In the genomic region with DNA sequence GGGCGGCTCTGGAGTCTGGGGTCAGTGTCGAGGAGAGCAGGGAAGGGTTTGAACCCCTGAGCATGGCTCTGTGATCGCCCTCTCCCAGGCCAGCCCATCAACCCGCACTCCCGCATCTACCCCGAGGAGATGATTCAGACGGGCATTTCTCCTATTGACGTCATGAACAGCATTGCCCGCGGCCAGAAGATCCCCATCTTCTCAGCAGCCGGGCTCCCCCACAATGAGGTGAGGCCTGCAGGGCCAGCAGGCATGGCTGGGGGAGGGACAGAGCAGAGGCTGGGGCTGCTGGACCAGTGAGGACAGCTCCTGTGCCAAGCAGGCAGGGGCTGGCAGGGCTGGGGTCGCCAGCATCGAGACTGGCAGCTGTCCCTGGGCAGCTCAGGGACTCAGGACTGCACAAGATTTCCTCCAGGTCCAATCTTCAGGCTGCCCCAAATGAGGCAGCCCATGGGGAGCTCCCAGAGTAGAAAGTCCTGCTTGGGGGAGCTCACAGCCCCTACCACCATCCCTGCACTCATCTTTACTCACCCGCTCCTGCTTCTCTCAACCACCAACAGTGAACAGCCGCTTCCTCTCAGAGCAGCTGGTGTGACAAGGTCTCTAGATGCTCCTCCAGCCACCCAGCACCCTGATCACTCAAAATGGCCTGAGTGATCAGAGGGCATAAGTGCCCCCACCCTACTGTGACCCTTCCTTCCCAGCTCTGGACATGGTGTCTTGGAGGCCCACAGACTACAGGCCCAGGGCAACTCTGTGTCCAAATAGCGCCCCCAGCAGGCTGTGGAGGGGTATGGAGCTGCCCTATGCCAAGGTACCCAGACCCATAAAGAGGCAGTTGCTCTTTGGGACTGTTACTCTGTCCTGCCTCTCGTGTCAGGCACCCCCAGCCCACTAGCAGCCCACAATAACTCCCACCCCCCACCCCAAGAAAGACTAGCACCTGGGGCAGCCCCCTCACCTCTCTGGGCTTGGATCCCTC, we compare ENCODE assay signal across 14 cellular contexts. TPM values are rescaled to one million over a fixed set of nuclear protein-coding genes. Genes with fewer than 3 reads are reported as not detected.
DNase-seq lines count a peak whose midpoint lies in the region; ATAC-seq and TF ChIP-seq lines count a peak whose summit lies in the region.
"Had no signal": no experiment of that assay in that cellular context is flagged by ENCODE, and none has a peak within 500 bp of the region (broad histone marks: within the 10 kb centered on the region; RNA-seq: fewer than 3 reads in every experiment).

No MANE protein-coding gene starts in this region.

- H3K9ac ChIP-seq in SK-N-SH (no peak overlapping the region), Karpas-422 (ENCODE audit: low read length) (no peak overlapping the region), colonic mucosa (ENCODE audit: low read depth in 2 of 2, low read length in 2 of 2) (no peak overlapping the region)
- H3K9ac ChIP-seq: parathyroid adenoma had no signal

- 77% methylated on average over 7 of the region's 17 CpGs for WGBS in SK-N-SH (ENCODE audit: low lambda C conversion rate)

- H3F3A ChIP-seq in SK-N-SH (replicated peaks; ENCODE audit: insufficient read depth) = no peaks in the 10 kb centered on the region

- no peak for ATAC-seq in SK-N-SH treated with all-trans-retinoic acid at 6 μM for 48 hours
- no peak for ATAC-seq in sciatic nerve
- ATAC-seq in GM18502 (IDR thresholded peaks at IDR 0.05; ENCODE audit: poor library complexity, unreplicated experiment) = no peak
- ATAC-seq in HG02870 (IDR thresholded peaks at IDR 0.05; ENCODE audit: unreplicated experiment) = no peak
- ATAC-seq: foreskin keratinocyte had no signal

- CTCF ChIA-PET in SK-N-SH (lab: Yijun Ruan, JAX) = interaction anchor here (0.7 to 9.5 kb wide), 8 partner anchors 9 to 144 kb away, joined by 3 to 93 read pairs (median 3); no protein-coding TSS in a partner anchor

- TF ChIP-seq CTCF in SK-N-SH (IDR thresholded peaks at IDR 0.05) (peak; percentile 40), colonic mucosa (IDR thresholded peaks at IDR 0.05) (no peak)

- TF ChIP-seq EP300 in SK-N-SH (IDR thresholded peaks at IDR 0.05; ENCODE audit: borderline replicate concordance in 1 of 2, low read depth in 1 of 2, low read length in 1 of 2) = no peak

- no peak for TF ChIP-seq RAD21 in SK-N-SH (IDR thresholded peaks at IDR 0.05; ENCODE audit: low read length)

- POLR2A ChIA-PET in SK-N-SH (lab: Yijun Ruan, JAX) = no interaction called here

- H4K20me1 ChIP-seq in SK-N-SH (ENCODE audit: insufficient read depth) (no peaks in the 10 kb centered on the region), Karpas-422 (ENCODE audit: insufficient read depth, low read depth, low read length) (no peaks in the 10 kb centered on the region; the same call in 1 of the 2 replicates)

- H3K9me3 ChIP-seq in SK-N-SH (no peaks in the 10 kb centered on the region), Karpas-422 (ENCODE audit: low read length) (no peaks in the 10 kb centered on the region), colonic mucosa (no peaks in the 10 kb centered on the region)

- H3K27me3 ChIP-seq in SK-N-SH (ENCODE audit: insufficient read depth) = no peaks in the 10 kb centered on the region
- no peaks in the 10 kb centered on the region for H3K27me3 ChIP-seq in Karpas-422 (ENCODE audit: low read length)
- H3K27me3 ChIP-seq in colonic mucosa = peaks cover 3% of the 10 kb centered on the region

- H2AFZ ChIP-seq in SK-N-SH (ENCODE audit: low read depth) = no peak overlapping the region
- no peak overlapping the region for H2AFZ ChIP-seq in Karpas-422 (ENCODE audit: low read length)
- H2AFZ ChIP-seq: parathyroid adenoma had no signal

- H3K4me3 ChIP-seq in SK-N-SH (ENCODE audit: low read depth in 2 of 2, low read length in 1 of 2) = no peak overlapping the region
- no peak overlapping the region for H3K4me3 ChIP-seq in Karpas-422 (ENCODE audit: low read length)
- no peak overlapping the region for H3K4me3 ChIP-seq in colonic mucosa

- H3K36me3 ChIP-seq in SK-N-SH (replicated peaks in 1 of 2; ENCODE audit: control insufficient read depth in 1 of 2, insufficient read depth in 2 of 2, low read length in 1 of 2) (no peaks in the 10 kb centered on the region), Karpas-422 (ENCODE audit: insufficient read depth, low read length) (no peaks in the 10 kb centered on the region), colonic mucosa (no peaks in the 10 kb centered on the region)

- intact Hi-C loops in colonic mucosa (cut with DNase I) = no loop called here
- intact Hi-C loops in sciatic nerve (cut with DNase I) = no loop called here

- no peaks in the 10 kb centered on the region for H3K79me2 ChIP-seq in SK-N-SH (ENCODE audit: insufficient read depth)
- H3K79me2 ChIP-seq in Karpas-422 (ENCODE audit: low read length) = no peaks in the 10 kb centered on the region
- H3K79me2 ChIP-seq: parathyroid adenoma had no signal

- DNase-seq in SK-N-SH (peak; percentile 4), Karpas-422 (peak; percentile 70), colonic mucosa (peak; percentile 14), sciatic nerve (ENCODE audit: low spot score) (peak; percentile 43), NCI-H446 (lab: John Stamatoyannopoulos, UW) (no peak)
- DNase-seq: cerebellar nuclear complex; foreskin keratinocyte; NCI-H524 treated with DMSO at 0.1 percent for 48 hours; stimulated activated CD4-positive, alpha-beta T cell treated with anti-CD3 and anti-CD28 coated beads, Interleukin-4, amount 100 ng/mL, for 24 hours had no signal

- H3K27ac ChIP-seq in SK-N-SH (ENCODE audit: low read depth in 2 of 2, low read length in 1 of 2) = no peak overlapping the region
- no peak overlapping the region for H3K27ac ChIP-seq in Karpas-422 (ENCODE audit: low read length)
- no peak overlapping the region for H3K27ac ChIP-seq in colonic mucosa
- H3K27ac ChIP-seq: foreskin keratinocyte, parathyroid adenoma had no signal

- H3K4me2 ChIP-seq in SK-N-SH (no peak overlapping the region), Karpas-422 (ENCODE audit: low read depth, low read length, poor library complexity, severe bottlenecking) (no peak overlapping the region)

- H3K9me2 ChIP-seq in SK-N-SH (no peaks in the 10 kb centered on the region), Karpas-422 (replicated peaks; ENCODE audit: insufficient read depth, low read length) (no peaks in the 10 kb centered on the region)

- H3K4me1 ChIP-seq in SK-N-SH (ENCODE audit: control insufficient read depth in 1 of 2, insufficient read depth in 2 of 2, low read depth in 1 of 2, low read length in 1 of 2) (no peaks in the 10 kb centered on the region; a peak in 1 of 4 replicates), Karpas-422 (ENCODE audit: low read length) (peaks cover 5% of the 10 kb centered on the region), colonic mucosa (no peaks in the 10 kb centered on the region)
- H3K4me1 ChIP-seq: foreskin keratinocyte, parathyroid adenoma had no signal

TF ChIP-seq in SK-N-SH, 30 proteins besides CTCF, POLR2A, EP300 and RAD21 (continues in another document):
- TF ChIP-seq RCOR1 (IDR thresholded peaks at IDR 0.05; ENCODE audit: low read length) = no peak
- TF ChIP-seq JUND (IDR thresholded peaks at IDR 0.05) = no peak
- TF ChIP-seq POLR2AphosphoS5 (IDR thresholded peaks at IDR 0.05; ENCODE audit: low read depth, low read length) = no peak
- TF ChIP-seq YY1 (IDR thresholded peaks at IDR 0.05; ENCODE audit: low read depth) = no peak
- TF ChIP-seq EZH2phosphoT487 (IDR thresholded peaks at IDR 0.05; ENCODE audit: borderline replicate concordance, low read depth) = no peak

TF ChIP-seq in SK-N-SH treated with all-trans-retinoic acid at 6 μM for 48 hours, 23 proteins besides CTCF, POLR2A, EP300 and RAD21 (continues in another document):
- TF ChIP-seq PATZ1 (CRISPR knock-in tag; IDR thresholded peaks at IDR 0.05; ENCODE audit: borderline replicate concordance) = no peak
- no peak for TF ChIP-seq GLIS3 (CRISPR knock-in tag; IDR thresholded peaks at IDR 0.05)
- no peak for TF ChIP-seq ZFP3 (CRISPR knock-in tag; IDR thresholded peaks at IDR 0.05)
- no peak for TF ChIP-seq RARB (CRISPR knock-in tag; IDR thresholded peaks at IDR 0.05)
- no peak for TF ChIP-seq ARNTL (CRISPR knock-in tag; IDR thresholded peaks at IDR 0.05; ENCODE audit: borderline replicate concordance, low read depth)

RNA-seq across cellular contexts. Expression of gene ANKRD53, which starts 18.3 kb away (rescaled TPM):
- polyA plus RNA-seq in SK-N-SH (2012; rRNA removed) = 0.29 and 0.58 TPM in 2 replicates
- polyA plus RNA-seq in SK-N-SH (2012; cell fraction: cytosol; rRNA removed) = 0.10 and 0.17 TPM in 2 replicates
- 1.7 and 2.2 TPM in 2 replicates for polyA plus RNA-seq in SK-N-SH (2012; cell fraction: nucleus; rRNA removed)
- total RNA-seq in Karpas-422 (2014; rRNA removed; shearing (Covaris generic); ENCODE audit: low replicate concordance) = 0.14 TPM in 1 of 2 replicates, not detected in the other
- total RNA-seq in colonic mucosa (under 1 TPM in 1 of 2 donors, not detected in 1; 0.40 TPM), sciatic nerve (2.2 TPM)

RNA-seq across cellular contexts. Expression of gene ATP6V1B1, which starts 24.4 kb away (rescaled TPM):
- 4.9 and 6.1 TPM in 2 replicates for polyA plus RNA-seq in SK-N-SH (2012; rRNA removed)
- polyA plus RNA-seq in SK-N-SH (2012; cell fraction: cytosol; rRNA removed) = 0.31 and 1.3 TPM in 2 replicates
- polyA plus RNA-seq in SK-N-SH (2012; cell fraction: nucleus; rRNA removed) = 60.6 and 71.8 TPM in 2 replicates
- total RNA-seq in Karpas-422 (2014; rRNA removed; shearing (Covaris generic); ENCODE audit: low replicate concordance) = not detected in 2 replicates
- not detected for total RNA-seq in colonic mucosa
- 1.3 TPM for total RNA-seq in sciatic nerve
- total RNA-seq: foreskin keratinocyte, temporal lobe had no signal

RNA-seq across cellular contexts. Expression of gene TEX261, which starts 34.5 kb away (rescaled TPM):
- 44.3 and 58.7 TPM in 2 replicates for polyA plus RNA-seq in SK-N-SH (2012; rRNA removed)
- polyA plus RNA-seq in SK-N-SH (2012; cell fraction: cytosol; rRNA removed) = 38.7 and 48.7 TPM in 2 replicates
- polyA plus RNA-seq in SK-N-SH (2012; cell fraction: nucleus; rRNA removed) = 50.8 and 58.9 TPM in 2 replicates
- total RNA-seq in Karpas-422 (2014; rRNA removed; shearing (Covaris generic); ENCODE audit: low replicate concordance) = 62.8 and 69.2 TPM in 2 replicates
- total RNA-seq in colonic mucosa (10 to 100 TPM; 43.6 to 58.8 TPM), sciatic nerve (52.7 TPM)

RNA-seq across cellular contexts. Expression of gene VAX2, which starts 59.8 kb away (rescaled TPM):
- 4.3 and 4.4 TPM in 2 replicates for polyA plus RNA-seq in SK-N-SH (2012; rRNA removed)
- polyA plus RNA-seq in SK-N-SH (2012; cell fraction: cytosol; rRNA removed) = 1.7 TPM in 2 replicates
- polyA plus RNA-seq in SK-N-SH (2012; cell fraction: nucleus; rRNA removed) = 21.9 and 23.7 TPM in 2 replicates
- total RNA-seq in Karpas-422 (2014; rRNA removed; shearing (Covaris generic); ENCODE audit: low replicate concordance) = not detected in 2 replicates
- not detected for total RNA-seq in colonic mucosa
- total RNA-seq in sciatic nerve = 1.9 TPM

Comparison
In these comparisons a context has a peak if more than half of its experiments do, and no peak if none do; other contexts are left out.
1. DNase-seq: peak in SK-N-SH (single experiment), Karpas-422 (single experiment), colonic mucosa (single experiment) and sciatic nerve (single experiment); none in NCI-H446 (0 of 2).